1 cellular context compared by ENCODE assay signal in genomic region chr4:185805262-185805802, GRCh38.
TF ChIP-seq lines count a peak whose summit lies in the region.

No MANE protein-coding gene starts in this region.

TF ChIP-seq in HepG2, 621 proteins besides CTCF, POLR2A, EP300 and RAD21 (continued from another document):
- TF ChIP-seq ZFP36 (IDR thresholded peaks at IDR 0.05; ENCODE audit: borderline replicate concordance, low read depth, low read length, partially characterized antibody) (no peak), MYPOP (CRISPR knock-in tag; IDR thresholded peaks at IDR 0.05) (no peak), ZGPAT (CRISPR knock-in tag; IDR thresholded peaks at IDR 0.05) (0 out of 2 replicates have a peak, but pooled peaks have one; percentile 20), HMG20B (CRISPR knock-in tag; conservative IDR thresholded peaks at IDR 0.05) (no peak), BRCA1 (CRISPR knock-in tag; IDR thresholded peaks at IDR 0.05) (no peak), SOX5 (CRISPR knock-in tag; IDR thresholded peaks at IDR 0.05; ENCODE audit: borderline replicate concordance) (peak; percentile 57; the same call in 1 of the 2 replicates), ZNF441 (CRISPR knock-in tag; IDR thresholded peaks at IDR 0.05; ENCODE audit: borderline replicate concordance) (no peak), ZNF850 (CRISPR knock-in tag; conservative IDR thresholded peaks at IDR 0.05) (no peak), SALL1 (CRISPR knock-in tag; IDR thresholded peaks at IDR 0.05) (peak; percentile 45; the same call in 1 of the 2 replicates), ZNF12 (CRISPR knock-in tag; IDR thresholded peaks at IDR 0.05) (0 out of 2 replicates have a peak, but pooled peaks have one; percentile 33), SAP130 (CRISPR knock-in tag; IDR thresholded peaks at IDR 0.05; ENCODE audit: low read depth) (peak; percentile 59), FOXP1 (IDR thresholded peaks at IDR 0.05) (no peak), FOXP1 (CRISPR knock-in tag; IDR thresholded peaks at IDR 0.05) (peak; percentile 61; the same call in 1 of the 2 replicates), SOX6 (IDR thresholded peaks at IDR 0.05) (no peak), SOX6 (CRISPR knock-in tag; IDR thresholded peaks at IDR 0.05) (peak; percentile 52), TCF7 (IDR thresholded peaks at IDR 0.05; ENCODE audit: low read depth) (0 out of 2 replicates have a peak, but pooled peaks have one; percentile 7), FOXA3 (CRISPR knock-in tag; IDR thresholded peaks at IDR 0.05) (peak; percentile 61), ZSCAN5A (CRISPR knock-in tag; IDR thresholded peaks at IDR 0.05; ENCODE audit: borderline replicate concordance) (no peak), NCOA2 (CRISPR knock-in tag; IDR thresholded peaks at IDR 0.05) (peak; percentile 52), ZBTB33 (CRISPR knock-in tag; IDR thresholded peaks at IDR 0.05) (peak; percentile 92), U2AF1 (optimal IDR thresholded peaks at IDR 0.05; ENCODE audit: low read depth, low read length) (no peak), HNF4A (CRISPR knock-in tag; IDR thresholded peaks at IDR 0.05) (0 out of 2 replicates have a peak, but pooled peaks have one; percentile 28), ZNF3 (CRISPR knock-in tag; IDR thresholded peaks at IDR 0.05) (0 out of 2 replicates have a peak, but pooled peaks have one; percentile 32), NFKB2 (CRISPR knock-in tag; IDR thresholded peaks at IDR 0.05; ENCODE audit: borderline replicate concordance) (no peak), ZNF609 (CRISPR knock-in tag; IDR thresholded peaks at IDR 0.05; ENCODE audit: borderline replicate concordance) (peak; percentile 39; the same call in 1 of the 2 replicates), HDAC2 (CRISPR knock-in tag; IDR thresholded peaks at IDR 0.05) (peak; percentile 32; the same call in 1 of the 2 replicates), SMAD3 (CRISPR knock-in tag; IDR thresholded peaks at IDR 0.05) (no peak), NAIF1 (CRISPR knock-in tag; IDR thresholded peaks at IDR 0.05; ENCODE audit: borderline replicate concordance) (no peak), GATAD2A (CRISPR knock-in tag; IDR thresholded peaks at IDR 0.05) (peak; percentile 56), NR3C1 (CRISPR knock-in tag; IDR thresholded peaks at IDR 0.05) (no peak), NFE2 (CRISPR knock-in tag; IDR thresholded peaks at IDR 0.05) (no peak), HOXA5 (CRISPR knock-in tag; IDR thresholded peaks at IDR 0.05) (no peak), MAZ (IDR thresholded peaks at IDR 0.05; ENCODE audit: borderline replicate concordance, low read depth, low read length) (no peak), MAZ (CRISPR knock-in tag; IDR thresholded peaks at IDR 0.05; ENCODE audit: low read depth) (no peak)
TF ChIP-seq in HepG2: peak in this region for 42.
